In genomic region chr3:149630806-149631205, GRCh38 we compare ENCODE assay signal across 23 cellular contexts. TPM values are rescaled to one million over a fixed set of nuclear protein-coding genes. Genes with fewer than 3 reads are reported as not detected.
DNase-seq lines count a peak whose midpoint lies in the region; ATAC-seq, FAIRE-seq and TF ChIP-seq lines count a peak whose summit lies in the region.
"Had no signal": no experiment of that assay in that cellular context is flagged by ENCODE, and none has a peak within 500 bp of the region (broad histone marks: within the 10 kb centered on the region; RNA-seq: fewer than 3 reads in every experiment).

No MANE protein-coding gene starts in this region.

- no TSS peak for BruUV-seq in Calu3 (replicated peaks; lab: Mats Ljungman, UMichigan)

- no peak overlapping the region for H4K12ac ChIP-seq in trophoblast cell (ENCODE audit: low read depth, low read length)

- intact Hi-C loops in Calu3 (cut with micrococcal nuclease; ENCODE audit: unreplicated experiment), result no loop called here
- intact Hi-C loops in activated CD8-positive, alpha-beta T cell treated with anti-CD3 and anti-CD28 coated beads for 36 hours (cut with micrococcal nuclease), result no loop called here

- no peaks in the 10 kb centered on the region for H3K27me3 Mint-ChIP-seq in Calu3 (ENCODE audit: unreplicated experiment)
- H3K27me3 Mint-ChIP-seq in activated CD8-positive, alpha-beta T cell treated with anti-CD3 and anti-CD28 coated beads for 36 hours, result peaks cover 23% of the 10 kb centered on the region

- POLR2A ChIA-PET in activated CD8-positive, alpha-beta T cell treated with anti-CD3 and anti-CD28 coated beads for 36 hours (lab: Charles Lee), result interaction anchor here (0.7 kb wide), 1 partner anchor 140 kb away, joined by 3 read pairs; no protein-coding TSS in a partner anchor

- H3K4me1 ChIP-seq in trophoblast cell (ENCODE audit: control insufficient read depth in 1 of 2, insufficient read depth in 2 of 2, low read length in 2 of 2), result peaks cover 2 to 4% of the 10 kb centered on the region in 2 experiments
- H3K4me1 ChIP-seq: BE2C, Caco-2 had no signal

- H3K14ac ChIP-seq in trophoblast cell (ENCODE audit: low read length), result no peak overlapping the region

- no peak overlapping the region for H2BK5ac ChIP-seq in trophoblast cell (ENCODE audit: low read depth, low read length, poor library complexity)

- H3K4me1 Mint-ChIP-seq in Calu3 (ENCODE audit: low read depth, unreplicated experiment), result peaks cover 88% of the 10 kb centered on the region
- no peaks in the 10 kb centered on the region for H3K4me1 Mint-ChIP-seq in activated CD8-positive, alpha-beta T cell treated with anti-CD3 and anti-CD28 coated beads for 36 hours (ENCODE audit: low read depth)
- H3K4me1 Mint-ChIP-seq: CD4-positive, CD25-positive, alpha-beta regulatory T cell; CD8-positive, alpha-beta memory T cell had no signal

- no CpG with 5 or more reads among the region's 1 CpG for WGBS in trophoblast cell (ENCODE audit: extremely low coverage, insufficient coverage, insufficient read length)

- CTCF ChIA-PET in Calu3 (lab: Charles Lee), result interaction anchor here (1.1 to 1.7 kb wide), 5 partner anchors 8 to 88 kb away, joined by 3 to 7 read pairs (median 4); no protein-coding TSS in a partner anchor
- CTCF ChIA-PET in activated CD8-positive, alpha-beta T cell treated with anti-CD3 and anti-CD28 coated beads for 36 hours (lab: Charles Lee), result interaction anchor here (1.0 to 2.3 kb wide), 2 partner anchors 12 to 62 kb away, joined by 3 to 7 read pairs; no protein-coding TSS in a partner anchor

- TF ChIP-seq CTCF in Calu3 (IDR thresholded peaks at IDR 0.05; ENCODE audit: unreplicated experiment), result no peak
- TF ChIP-seq CTCF in activated CD8-positive, alpha-beta T cell treated with anti-CD3 and anti-CD28 coated beads for 36 hours (IDR thresholded peaks at IDR 0.05), result no peak

- H3K27ac ChIP-seq in trophoblast cell (ENCODE audit: low read depth, low read length), result no peak overlapping the region

- H2AK5ac ChIP-seq in trophoblast cell (ENCODE audit: low read length), result no peak overlapping the region

- H3K9me3 Mint-ChIP-seq in Calu3 (ENCODE audit: low read depth, unreplicated experiment), result no peaks in the 10 kb centered on the region
- H3K9me3 Mint-ChIP-seq in activated CD8-positive, alpha-beta T cell treated with anti-CD3 and anti-CD28 coated beads for 36 hours, result no peaks in the 10 kb centered on the region
- H3K9me3 Mint-ChIP-seq: IgD-negative memory B cell had no signal

- no peaks in the 10 kb centered on the region for H3K79me1 ChIP-seq in trophoblast cell (ENCODE audit: low read length)

- no peak for FAIRE-seq in frontal cortex (lab: Jason Lieb, UNC)
- FAIRE-seq: A204.1, GM12892, GM18507, HTR-8/SVneo had no signal

- H3K36me3 Mint-ChIP-seq in Calu3 (ENCODE audit: insufficient read depth, unreplicated experiment), result peaks cover 74% of the 10 kb centered on the region
- no peaks in the 10 kb centered on the region for H3K36me3 Mint-ChIP-seq in activated CD8-positive, alpha-beta T cell treated with anti-CD3 and anti-CD28 coated beads for 36 hours (ENCODE audit: low read depth)
- H3K36me3 Mint-ChIP-seq: CD4-positive, CD25-positive, alpha-beta regulatory T cell; IgD-negative memory B cell had no signal

- H3K27me3 ChIP-seq in trophoblast cell (ENCODE audit: insufficient read depth, low read length), result no peaks in the 10 kb centered on the region

- H3K4me3 Mint-ChIP-seq in Calu3 (ENCODE audit: low read depth, unreplicated experiment), result no peak overlapping the region
- H3K4me3 Mint-ChIP-seq in activated CD8-positive, alpha-beta T cell treated with anti-CD3 and anti-CD28 coated beads for 36 hours, result no peak overlapping the region
- H3K4me3 Mint-ChIP-seq: CD4-positive, CD25-positive, alpha-beta regulatory T cell; CD8-positive, alpha-beta memory T cell; IgD-negative memory B cell had no signal

- no peak overlapping the region for H2BK120ac ChIP-seq in trophoblast cell (ENCODE audit: insufficient read depth, low read length, poor library complexity)

- ATAC-seq in activated CD8-positive, alpha-beta T cell treated with anti-CD3 and anti-CD28 coated beads for 36 hours, result no peak

- H2AFZ ChIP-seq in trophoblast cell (ENCODE audit: insufficient read depth, low read length, poor library complexity), result no peak overlapping the region

- H3K4ac ChIP-seq in trophoblast cell (ENCODE audit: low read depth, low read length), result peak overlapping the region; percentile 27

- DNase-seq in COLO829 (ENCODE audit: low spot score), result peak; percentile 89
- no peak for DNase-seq in Calu3
- peak; percentile 42 for DNase-seq in RPMI7951 (ENCODE audit: low read depth)
- DNase-seq in trophoblast cell, result no peak
- DNase-seq in frontal cortex (ENCODE audit: low spot score in 2 of 2), result no peak
- DNase-seq in activated CD8-positive, alpha-beta T cell treated with anti-CD3 and anti-CD28 coated beads for 36 hours, result no peak
- no peak for DNase-seq in kidney tubule cell (ENCODE audit: low spot score)
- DNase-seq: ACHN; BE2C; C1 segment of cervical spinal cord; Caco-2; CD4-positive, CD25-positive, alpha-beta regulatory T cell; CD8-positive, alpha-beta memory T cell; DMS153; DMS79; GDM1; GOT3; H7 had no signal

- H3K79me2 ChIP-seq in trophoblast cell (ENCODE audit: control insufficient read depth, insufficient read depth, low read length, poor library complexity), result peaks cover 14% of the 10 kb centered on the region

- no peak overlapping the region for H4K91ac ChIP-seq in trophoblast cell (ENCODE audit: low read depth, low read length)

- H4K8ac ChIP-seq in trophoblast cell (ENCODE audit: low read depth, low read length), result no peak overlapping the region

- H3K9ac ChIP-seq in trophoblast cell (ENCODE audit: low read length), result no peak overlapping the region

- H3K36me3 ChIP-seq in trophoblast cell (ENCODE audit: control insufficient read depth in 1 of 2, insufficient read depth in 2 of 2, low read length in 2 of 2), result peaks cover 7 to 16% of the 10 kb centered on the region in 2 experiments
- H3K36me3 ChIP-seq: BE2C had no signal

- H3K18ac ChIP-seq in trophoblast cell (ENCODE audit: low read length), result no peak overlapping the region

- no peak overlapping the region for H2BK12ac ChIP-seq in trophoblast cell (ENCODE audit: low read length)

- H3K23ac ChIP-seq in trophoblast cell (ENCODE audit: low read length), result no peak overlapping the region

- no peak overlapping the region for H3K4me3 ChIP-seq in trophoblast cell (ENCODE audit: low read depth, low read length)

- H3K9me3 ChIP-seq in trophoblast cell (ENCODE audit: insufficient read depth, low read depth, low read length), result no peaks in the 10 kb centered on the region
- H3K9me3 ChIP-seq: BE2C, Caco-2 had no signal

- H3K4me2 ChIP-seq in trophoblast cell (ENCODE audit: low read length), result no peak overlapping the region

- peak overlapping the region; percentile 34 for H3K27ac Mint-ChIP-seq in Calu3 (ENCODE audit: unreplicated experiment)
- H3K27ac Mint-ChIP-seq in activated CD8-positive, alpha-beta T cell treated with anti-CD3 and anti-CD28 coated beads for 36 hours, result no peak overlapping the region
- H3K27ac Mint-ChIP-seq: CD4-positive, CD25-positive, alpha-beta regulatory T cell; CD8-positive, alpha-beta memory T cell; IgD-negative memory B cell had no signal

RNA-seq across cellular contexts. Expression of gene WWTR1, which starts 27.0 kb away (rescaled TPM):
- 202 and 269 TPM in 2 replicates for total RNA-seq in Calu3 (2022)
- 103 and 107 TPM in 2 replicates for total RNA-seq in RPMI7951 (2014; rRNA removed; shearing (Covaris generic))
- polyA plus RNA-seq in trophoblast cell (2013), result 60.2 and 61.6 TPM in 2 replicates
- 6.1 TPM for total RNA-seq in frontal cortex
- under 1 TPM; 0.40 to 0.63 TPM for total RNA-seq in activated CD8-positive, alpha-beta T cell treated with anti-CD3 and anti-CD28 coated beads for 36 hours

Comparison
In these comparisons a context has a peak if more than half of its experiments do, and no peak if none do; other contexts are left out.
1. DNase-seq: peak in COLO829 (single experiment) and RPMI7951 (single experiment); none in Calu3 (single experiment), trophoblast cell (0 of 2), frontal cortex (0 of 2), activated CD8-positive, alpha-beta T cell treated with anti-CD3 and anti-CD28 coated beads for 36 hours (single experiment) and kidney tubule cell (single experiment).
2. RNA of gene WWTR1, which starts 27.0 kb away (total RNA-seq): 202 to 269 TPM in Calu3 and 103 to 107 TPM in RPMI7951; 6.1 TPM in frontal cortex (single experiment) and 0.40 to 0.63 TPM in activated CD8-positive, alpha-beta T cell treated with anti-CD3 and anti-CD28 coated beads for 36 hours; every median in the first group is over 10 times any median in the second.